ENCODE assay signal across 7 cellular contexts in genomic region chr11:87290304-87290922, GRCh38.
DNase-seq lines count a peak whose midpoint lies in the region; ATAC-seq and TF ChIP-seq lines count a peak whose summit lies in the region.

No MANE protein-coding gene starts in this region.

- H3K4me3 Mint-ChIP-seq in neural crest cell: no peak overlapping the region

- no peak overlapping the region for H2AFZ ChIP-seq in KMS-11 (ENCODE audit: low read depth)

- intact Hi-C loops in esophagus muscularis mucosa (cut with DNase I): loop anchor here (2.0 to 5.0 kb wide), 2 partner anchors 352 to 418 kb away; no protein-coding TSS in a partner anchor

- peak; percentile 24 for DNase-seq in GM04504 (ENCODE audit: low read depth)
- DNase-seq in Peyer's patch: no peak
- DNase-seq in esophagus muscularis mucosa (ENCODE audit: extremely low spot score): no peak
- no peak for DNase-seq in neural crest cell (ENCODE audit: low read depth, low spot score)

- H3K36me3 ChIP-seq in KMS-11 (ENCODE audit: insufficient read depth) (no peaks in the 10 kb centered on the region), Peyer's patch (no peaks in the 10 kb centered on the region), esophagus muscularis mucosa (no peaks in the 10 kb centered on the region)

- peaks cover 20% of the 10 kb centered on the region for H3K4me1 Mint-ChIP-seq in neural crest cell

- peaks cover 7% of the 10 kb centered on the region for H3K36me3 Mint-ChIP-seq in neural crest cell (ENCODE audit: low read depth)

- H3K9ac ChIP-seq in KMS-11: no peak overlapping the region

- H3K9me3 Mint-ChIP-seq in neural crest cell: no peaks in the 10 kb centered on the region

- H3K4me3 ChIP-seq in KMS-11 (IDR thresholded peaks at IDR 0.05; ENCODE audit: insufficient read depth, low read depth, low read length) (no peak overlapping the region), Peyer's patch (no peak overlapping the region), esophagus muscularis mucosa (no peak overlapping the region)

- no peaks in the 10 kb centered on the region for H3K9me3 ChIP-seq in Peyer's patch
- H3K9me3 ChIP-seq in esophagus muscularis mucosa: no peaks in the 10 kb centered on the region

- no peak overlapping the region for H3K27ac Mint-ChIP-seq in neural crest cell (ENCODE audit: unreplicated experiment)

- no peaks in the 10 kb centered on the region for H3K4me1 ChIP-seq in KMS-11 (ENCODE audit: low read depth, poor library complexity, severe bottlenecking)
- no peaks in the 10 kb centered on the region for H3K4me1 ChIP-seq in Peyer's patch
- no peaks in the 10 kb centered on the region for H3K4me1 ChIP-seq in esophagus muscularis mucosa

- H3K4me2 ChIP-seq in KMS-11: no peak overlapping the region

- no peak for TF ChIP-seq EP300 in esophagus muscularis mucosa (IDR thresholded peaks at IDR 0.05)

- ATAC-seq in HG03097 (IDR thresholded peaks at IDR 0.05; ENCODE audit: low FRiP score, unreplicated experiment) (no peak), HG03342 (IDR thresholded peaks at IDR 0.05; ENCODE audit: unreplicated experiment) (no peak)

- H3K27me3 ChIP-seq in KMS-11 (ENCODE audit: insufficient read depth, low read depth) (no peaks in the 10 kb centered on the region), Peyer's patch (no peaks in the 10 kb centered on the region), esophagus muscularis mucosa (no peaks in the 10 kb centered on the region)

- TF ChIP-seq POLR2A in Peyer's patch (IDR thresholded peaks at IDR 0.05) (no peak), esophagus muscularis mucosa (IDR thresholded peaks at IDR 0.05; ENCODE audit: low read depth) (no peak)

- no peaks in the 10 kb centered on the region for H4K20me1 ChIP-seq in KMS-11 (ENCODE audit: insufficient read depth)

- H3K27ac ChIP-seq in KMS-11 (no peak overlapping the region), Peyer's patch (no peak overlapping the region), esophagus muscularis mucosa (replicated peaks in 1 of 4) (no peak overlapping the region)

- H3K79me2 ChIP-seq in KMS-11 (ENCODE audit: insufficient read depth, low read depth): no peaks in the 10 kb centered on the region

- 15% methylated on average over 3 of the region's 3 CpGs for whole genome bisulfite sequencing in esophagus muscularis mucosa

- no peaks in the 10 kb centered on the region for H3K27me3 Mint-ChIP-seq in neural crest cell (ENCODE audit: low read depth)

- TF ChIP-seq CTCF in KMS-11 (conservative IDR thresholded peaks at IDR 0.05; ENCODE audit: low read depth, low read length) (peak; percentile 71), Peyer's patch (IDR thresholded peaks at IDR 0.05) (peak in 5 of 6 experiments; percentile 55 to 73 (median 62)), esophagus muscularis mucosa (IDR thresholded peaks at IDR 0.05) (peak; percentile 61 to 64 (median 62)), neural crest cell (conservative IDR thresholded peaks at IDR 0.05) (peak; percentile 86)
